Comparison of ENCODE assay signal across 9 cellular contexts in genomic region chr19:48992571-48993174, GRCh38. TPM values are rescaled to one million over a fixed set of nuclear protein-coding genes. Genes with fewer than 3 reads are reported as not detected.
DNase-seq lines count a peak whose midpoint lies in the region; ATAC-seq lines count a peak whose summit lies in the region.
"Had no signal": no experiment of that assay in that cellular context is flagged by ENCODE, and none has a peak within 500 bp of the region (broad histone marks: within the 10 kb centered on the region; RNA-seq: fewer than 3 reads in every experiment).

No MANE protein-coding gene starts in this region.

- H3K36me3 ChIP-seq in skeletal muscle satellite cell (ENCODE audit: insufficient read depth, low read length): peaks cover 14% of the 10 kb centered on the region

- H3K9me3 Mint-ChIP-seq in activated T-helper 2 cell treated with anti-CD3 and anti-CD28 coated beads, Interferon-gamma antibody, Interleukin-2, Interleukin-4, amounts not matched to agents 10 μg/mL and 5 μg/mL and 100 μg/mL, durations not matched to agents 14 hours and 24 hours and 36 hours: no peaks in the 10 kb centered on the region

- H3K4me1 Mint-ChIP-seq in activated T-helper 2 cell treated with anti-CD3 and anti-CD28 coated beads, Interferon-gamma antibody, Interleukin-2, Interleukin-4, amounts not matched to agents 10 μg/mL and 5 μg/mL and 100 μg/mL, durations not matched to agents 14 hours and 24 hours and 36 hours (ENCODE audit: low read depth): peaks cover 28% of the 10 kb centered on the region

- peak; percentile 6 for ATAC-seq in HG02943 (IDR thresholded peaks at IDR 0.05; ENCODE audit: low read depth, unreplicated experiment)
- ATAC-seq in left cardiac atrium: peak; percentile 2 to 3
- no peak for ATAC-seq in HG02759 (IDR thresholded peaks at IDR 0.05; ENCODE audit: unreplicated experiment)
- ATAC-seq in GM19023 (IDR thresholded peaks at IDR 0.05; ENCODE audit: unreplicated experiment): no peak
- ATAC-seq in GM21723 (IDR thresholded peaks at IDR 0.05; ENCODE audit: unreplicated experiment): no peak

- peak overlapping the region; percentile 98 for H3K4me2 ChIP-seq in skeletal muscle satellite cell (ENCODE audit: low read length)

- intact Hi-C loops in activated T-helper 2 cell treated with anti-CD3 and anti-CD28 coated beads, Interferon-gamma antibody, Interleukin-2, Interleukin-4, amounts not matched to agents 10 μg/mL and 5 μg/mL and 100 μg/mL, durations not matched to agents 14 hours and 24 hours and 36 hours (cut with micrococcal nuclease): loop anchor here (1.0 to 10.0 kb wide), 2 partner anchors 27 to 152 kb away; partner anchors contain the start of gene FTL
- intact Hi-C loops in left cardiac atrium (cut with DNase I): loop anchor here in 1 of 2 donors (10.0 kb wide), 1 partner anchor 82 kb away; the partner anchor contains the start of gene KCNA7

- DNase-seq in D341Med (ENCODE audit: low spot score) (peak; percentile 32), left cardiac atrium (no peak)
- DNase-seq in activated T-helper 2 cell treated with anti-CD3 and anti-CD28 coated beads, Interferon-gamma antibody, Interleukin-2, Interleukin-4, amounts not matched to agents 10 μg/mL and 5 μg/mL and 100 μg/mL, durations not matched to agents 14 hours and 24 hours and 36 hours (ENCODE audit: low spot score): no peak

- peaks cover 38% of the 10 kb centered on the region for H3K36me3 Mint-ChIP-seq in activated T-helper 2 cell treated with anti-CD3 and anti-CD28 coated beads, Interferon-gamma antibody, Interleukin-2, Interleukin-4, amounts not matched to agents 10 μg/mL and 5 μg/mL and 100 μg/mL, durations not matched to agents 14 hours and 24 hours and 36 hours (ENCODE audit: low read depth)

- peaks cover 33% of the 10 kb centered on the region for H3K4me1 ChIP-seq in skeletal muscle satellite cell (ENCODE audit: control insufficient read depth, insufficient read depth, low read length)

- peak overlapping the region; percentile 95 for H3K9ac ChIP-seq in skeletal muscle satellite cell (ENCODE audit: low read depth, low read length)

- peak overlapping the region; percentile 94 for H3K4me3 Mint-ChIP-seq in activated T-helper 2 cell treated with anti-CD3 and anti-CD28 coated beads, Interferon-gamma antibody, Interleukin-2, Interleukin-4, amounts not matched to agents 10 μg/mL and 5 μg/mL and 100 μg/mL, durations not matched to agents 14 hours and 24 hours and 36 hours (ENCODE audit: low read depth)

- H3K9me3 ChIP-seq in skeletal muscle satellite cell (replicated peaks; ENCODE audit: low read length): no peaks in the 10 kb centered on the region

- no peaks in the 10 kb centered on the region for H3K27me3 ChIP-seq in skeletal muscle satellite cell (ENCODE audit: control insufficient read depth, insufficient read depth, low read length)

- peak overlapping the region; percentile 98 for H3K4me3 ChIP-seq in skeletal muscle satellite cell (ENCODE audit: low read length)

- no peaks in the 10 kb centered on the region for H3K27me3 Mint-ChIP-seq in activated T-helper 2 cell treated with anti-CD3 and anti-CD28 coated beads, Interferon-gamma antibody, Interleukin-2, Interleukin-4, amounts not matched to agents 10 μg/mL and 5 μg/mL and 100 μg/mL, durations not matched to agents 14 hours and 24 hours and 36 hours (ENCODE audit: low read depth)

- H3K27ac Mint-ChIP-seq in activated T-helper 2 cell treated with anti-CD3 and anti-CD28 coated beads, Interferon-gamma antibody, Interleukin-2, Interleukin-4, amounts not matched to agents 10 μg/mL and 5 μg/mL and 100 μg/mL, durations not matched to agents 14 hours and 24 hours and 36 hours: peak overlapping the region; percentile 98

RNA-seq across cellular contexts. Expression of gene GYS1, which starts 0.4 kb away (rescaled TPM):
- 68.5 and 70.3 TPM in 2 replicates for total RNA-seq in activated T-helper 2 cell treated with anti-CD3 and anti-CD28 coated beads, Interferon-gamma antibody, Interleukin-2, Interleukin-4, amounts not matched to agents 10 μg/mL and 5 μg/mL and 100 μg/mL, durations not matched to agents 14 hours and 24 hours and 36 hours
- total RNA-seq in left cardiac atrium: 10 to 100 TPM; 66.4 to 95.7 TPM
- total RNA-seq in skeletal muscle satellite cell (2012; rRNA removed): 84.4 and 190 TPM in 2 replicates

RNA-seq across cellular contexts. Expression of gene RUVBL2, which starts 1.0 kb away (rescaled TPM):
- total RNA-seq in activated T-helper 2 cell treated with anti-CD3 and anti-CD28 coated beads, Interferon-gamma antibody, Interleukin-2, Interleukin-4, amounts not matched to agents 10 μg/mL and 5 μg/mL and 100 μg/mL, durations not matched to agents 14 hours and 24 hours and 36 hours: 160 and 170 TPM in 2 replicates
- 10 to 100 TPM; 39.3 to 50.0 TPM for total RNA-seq in left cardiac atrium
- 343 and 359 TPM in 2 replicates for total RNA-seq in skeletal muscle satellite cell (2012; rRNA removed)

RNA-seq across cellular contexts. Expression of gene LHB, which starts 24.2 kb away (rescaled TPM):
- 0.41 TPM in 1 of 2 replicates, not detected in the other for total RNA-seq in activated T-helper 2 cell treated with anti-CD3 and anti-CD28 coated beads, Interferon-gamma antibody, Interleukin-2, Interleukin-4, amounts not matched to agents 10 μg/mL and 5 μg/mL and 100 μg/mL, durations not matched to agents 14 hours and 24 hours and 36 hours
- total RNA-seq in left cardiac atrium: under 1 TPM in 1 of 2 donors, not detected in 1; 0.55 TPM
- not detected in 2 replicates for total RNA-seq in skeletal muscle satellite cell (2012; rRNA removed)
- total RNA-seq: RPMI7951 had no signal

RNA-seq across cellular contexts. Expression of gene FTL, which starts 27.6 kb away (rescaled TPM):
- total RNA-seq in activated T-helper 2 cell treated with anti-CD3 and anti-CD28 coated beads, Interferon-gamma antibody, Interleukin-2, Interleukin-4, amounts not matched to agents 10 μg/mL and 5 μg/mL and 100 μg/mL, durations not matched to agents 14 hours and 24 hours and 36 hours: 646 and 658 TPM in 2 replicates
- total RNA-seq in left cardiac atrium: 1,000 to 10,000 TPM; 1,813 to 2,086 TPM
- 4,066 and 4,244 TPM in 2 replicates for total RNA-seq in skeletal muscle satellite cell (2012; rRNA removed)

RNA-seq across cellular contexts. Expression of gene CGB3, which starts 31.5 kb away (rescaled TPM):
- total RNA-seq in activated T-helper 2 cell treated with anti-CD3 and anti-CD28 coated beads, Interferon-gamma antibody, Interleukin-2, Interleukin-4, amounts not matched to agents 10 μg/mL and 5 μg/mL and 100 μg/mL, durations not matched to agents 14 hours and 24 hours and 36 hours: not detected in 2 replicates
- total RNA-seq in left cardiac atrium: not detected
- total RNA-seq in skeletal muscle satellite cell (2012; rRNA removed): not detected in 2 replicates
- total RNA-seq: RPMI7951 had no signal

Comparison
In these comparisons a context has a peak if more than half of its experiments do, and no peak if none do; other contexts are left out.
1. ATAC-seq: peak in HG02943 (single experiment) and left cardiac atrium (2 of 2); none in HG02759 (single experiment), GM19023 (single experiment) and GM21723 (single experiment).